ENCODE assay signal across 8 cellular contexts in the genomic region with DNA sequence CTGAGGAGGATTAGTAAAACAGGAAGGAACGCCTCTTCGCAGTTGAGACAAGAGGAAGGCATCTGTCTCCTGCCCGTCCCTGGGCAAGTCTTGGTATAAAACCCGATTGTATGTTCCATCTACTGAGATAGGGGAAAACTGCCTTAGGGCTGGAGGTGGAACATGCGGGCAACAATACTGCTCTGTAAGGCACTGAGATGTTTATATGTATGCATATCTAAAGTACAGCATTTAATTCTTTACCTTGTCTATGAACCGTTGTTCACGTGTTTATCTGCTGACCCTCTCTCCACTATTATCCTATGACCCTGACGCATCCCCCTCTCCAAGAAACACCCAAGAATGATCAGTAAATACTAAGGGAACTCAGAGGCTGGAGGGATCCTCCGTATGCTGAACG. TPM values are rescaled to one million over a fixed set of nuclear protein-coding genes. Genes with fewer than 3 reads are reported as not detected.
A peak's percentile ranks its signal among the peaks of the same experiment; 100 is the strongest.
DNase-seq lines count a peak whose midpoint lies in the region; ATAC-seq and TF ChIP-seq lines count a peak whose summit lies in the region.

No MANE protein-coding gene starts in this region.

- H3K27ac ChIP-seq in BLaER1 = peak overlapping the region; percentile 91
- peak overlapping the region in 3 of 4 donors; percentile 53 to 81 (median 80) for H3K27ac ChIP-seq in body of pancreas
- H3K27ac ChIP-seq in muscle layer of duodenum (ENCODE audit: low read length) = no peak overlapping the region

- H3K4me3 ChIP-seq in BLaER1 (peak overlapping the region; percentile 91), LNCaP clone FGC (ENCODE audit: low read depth, low read length) (peak overlapping the region; percentile 97), body of pancreas (no peak overlapping the region), muscle layer of duodenum (ENCODE audit: low read depth in 1 of 2, low read length in 2 of 2) (peak overlapping the region; percentile 99 to 100)

- H3K27me3 ChIP-seq in BLaER1 = no peaks in the 10 kb centered on the region
- H3K27me3 ChIP-seq in body of pancreas = no peaks in the 10 kb centered on the region
- no peaks in the 10 kb centered on the region for H3K27me3 ChIP-seq in muscle layer of duodenum (ENCODE audit: low read depth, low read length)

- WGBS in body of pancreas, 2 donors = 42 to 44% methylated on average over 10 of the region's 10 CpGs

- peak overlapping the region; percentile 93 for H3K9ac ChIP-seq in BLaER1

- DNase-seq in LNCaP clone FGC (ENCODE audit: low read depth) = no peak
- DNase-seq in body of pancreas = no peak
- no peak for DNase-seq in retina
- DNase-seq in DMS53 (lab: John Stamatoyannopoulos, UW) = no peak
- DNase-seq in NCI-H510A treated with DMSO at 0.1 percent for 48 hours (lab: John Stamatoyannopoulos, UW) = no peak
- DNase-seq in AG08395 (ENCODE audit: low spot score) = no peak

- intact Hi-C loops in body of pancreas (cut with DNase I) = loop anchor here (10.0 kb wide), 1 partner anchor 55 kb away; the partner anchor contains the start of gene EID2B

- TF ChIP-seq CTCF in LNCaP clone FGC (IDR thresholded peaks at IDR 0.05; ENCODE audit: control insufficient read depth, extremely low read depth, insufficient read depth) (no peak), body of pancreas (IDR thresholded peaks at IDR 0.05) (no peak)

- H4K20me1 ChIP-seq in BLaER1 = peaks cover 19% of the 10 kb centered on the region

- peak overlapping the region; percentile 87 for H3K4me2 ChIP-seq in BLaER1

- no peaks in the 10 kb centered on the region for H3K9me3 ChIP-seq in BLaER1
- no peaks in the 10 kb centered on the region for H3K9me3 ChIP-seq in body of pancreas
- H3K9me3 ChIP-seq in muscle layer of duodenum (ENCODE audit: control insufficient read depth in 1 of 2, low read length in 2 of 2) = no peaks in the 10 kb centered on the region

- H3K4me1 ChIP-seq in BLaER1 (peaks cover 21% of the 10 kb centered on the region), body of pancreas (peaks cover 19% of the 10 kb centered on the region), muscle layer of duodenum (ENCODE audit: control insufficient read depth in 1 of 2, insufficient read depth in 2 of 2, low read length in 2 of 2) (peaks cover 7 to 18% of the 10 kb centered on the region in 2 donors)

- peaks cover 54% of the 10 kb centered on the region for H3K36me3 ChIP-seq in BLaER1
- H3K36me3 ChIP-seq in body of pancreas (replicated peaks in 1 of 2; ENCODE audit: insufficient read depth in 1 of 2, low read depth in 2 of 2) = peaks cover 0 to 3% of the 10 kb centered on the region in 2 donors
- H3K36me3 ChIP-seq in muscle layer of duodenum (ENCODE audit: control insufficient read depth in 1 of 2, insufficient read depth in 2 of 2, low read length in 2 of 2) = peaks cover 10 to 24% of the 10 kb centered on the region in 2 donors

- ATAC-seq in body of pancreas = no peak

- no peak for TF ChIP-seq POLR2A in body of pancreas (IDR thresholded peaks at IDR 0.05)

RNA-seq across cellular contexts. Expression of gene TIMM50, which starts 0.7 kb away (rescaled TPM):
- total RNA-seq in body of pancreas = 10 to 100 TPM; 30.4 to 50.8 TPM

RNA-seq across cellular contexts. Expression of gene DLL3, which starts 18.8 kb away (rescaled TPM):
- total RNA-seq in body of pancreas = not detected

RNA-seq across cellular contexts. Expression of gene SUPT5H, which starts 34.5 kb away (rescaled TPM):
- 10 to 100 TPM; 82.0 to 90.3 TPM for total RNA-seq in body of pancreas

RNA-seq across cellular contexts. Expression of gene SELENOV, which starts 35.0 kb away (rescaled TPM):
- not detected for total RNA-seq in body of pancreas

RNA-seq across cellular contexts. Expression of gene RPS16, which starts 44.2 kb away (rescaled TPM):
- 1,000 to 10,000 TPM in 1 of 2 donors, 100 to 1,000 TPM in 1; 573 to 1,475 TPM for total RNA-seq in body of pancreas

Comparison
In these comparisons a context has a peak if more than half of its experiments do, and no peak if none do; other contexts are left out.
1. H3K4me3 ChIP-seq: peak in BLaER1 (single experiment), LNCaP clone FGC (single experiment) and muscle layer of duodenum (2 of 2); none in body of pancreas (0 of 2).